Comparison of ENCODE assay signal across 7 cellular contexts in genomic region chr9:14433841-14434511, GRCh38.
DNase-seq lines count a peak whose midpoint lies in the region; ATAC-seq and TF ChIP-seq lines count a peak whose summit lies in the region.

No MANE protein-coding gene starts in this region.

- H3K4me3 ChIP-seq in coronary artery = peak overlapping the region; percentile 32

- ATAC-seq in GM21381 (IDR thresholded peaks at IDR 0.05; ENCODE audit: unreplicated experiment) = no peak
- ATAC-seq in GM21723 (IDR thresholded peaks at IDR 0.05; ENCODE audit: unreplicated experiment) = no peak
- no peak for ATAC-seq in HG02840 (IDR thresholded peaks at IDR 0.05; ENCODE audit: low FRiP score, unreplicated experiment)

- peak overlapping the region in 1 of 2 donors; percentile 1 for H3K27ac ChIP-seq in coronary artery

- peak; percentile 71 for DNase-seq in H4 (ENCODE audit: low spot score)
- peak; percentile 100 for DNase-seq in NCI-H446 (lab: John Stamatoyannopoulos, UW)
- DNase-seq in coronary artery (ENCODE audit: low spot score) = no peak
- peak; percentile 58 for DNase-seq in middle frontal gyrus (ENCODE audit: extremely low spot score, low spot score)

- TF ChIP-seq CTCF in coronary artery (IDR thresholded peaks at IDR 0.05) = peak; percentile 19
